In the genomic region with DNA sequence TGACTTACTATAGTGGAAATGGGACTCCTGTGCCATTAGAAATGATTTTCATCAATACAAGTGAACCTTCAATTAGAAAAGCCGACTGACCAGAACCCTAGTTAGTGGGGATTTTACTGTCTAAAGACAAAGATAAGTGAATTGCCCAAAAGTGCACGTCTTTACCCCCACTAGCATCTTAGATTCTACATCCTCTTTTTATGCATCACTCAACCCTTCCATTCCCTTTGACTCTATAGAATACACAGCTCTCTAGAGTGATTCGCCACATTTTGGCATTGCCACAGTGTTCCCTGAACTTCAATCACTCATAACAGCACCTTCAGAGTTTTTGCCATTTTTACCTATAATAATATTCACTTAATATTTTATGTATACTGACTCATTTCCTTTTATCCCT, we compare ENCODE assay signal across 16 cellular contexts.
DNase-seq lines count a peak whose midpoint lies in the region; ATAC-seq, FAIRE-seq and TF ChIP-seq lines count a peak whose summit lies in the region.
"Had no signal": no experiment of that assay in that cellular context is flagged by ENCODE, and none has a peak within 500 bp of the region (broad histone marks: within the 10 kb centered on the region; RNA-seq: fewer than 3 reads in every experiment).

No MANE protein-coding gene starts in this region.

- no peak overlapping the region for H3K4me3 Mint-ChIP-seq in osteocyte (ENCODE audit: unreplicated experiment)

- TF ChIP-seq CTCF in OCI-LY3 (IDR thresholded peaks at IDR 0.05; ENCODE audit: low read depth, low read length) (no peak), osteocyte (IDR thresholded peaks at IDR 0.05) (no peak)

- peaks cover 31% of the 10 kb centered on the region for H3K79me2 ChIP-seq in OCI-LY3 (ENCODE audit: low read length)

- H3K4me1 ChIP-seq in OCI-LY3 (ENCODE audit: low read length), result peaks cover 59% of the 10 kb centered on the region

- peaks cover 8% of the 10 kb centered on the region for H3K36me3 Mint-ChIP-seq in osteocyte (ENCODE audit: unreplicated experiment)
- H3K36me3 Mint-ChIP-seq: CD4-positive, CD25-positive, alpha-beta regulatory T cell had no signal

- H3K36me3 ChIP-seq in OCI-LY3 (replicated peaks; ENCODE audit: low read depth, low read length), result no peaks in the 10 kb centered on the region

- H3K27ac Mint-ChIP-seq in osteocyte (ENCODE audit: unreplicated experiment), result peak overlapping the region; percentile 25
- H3K27ac Mint-ChIP-seq: CD4-positive, CD25-positive, alpha-beta regulatory T cell had no signal

- H3K4me1 Mint-ChIP-seq in osteocyte (ENCODE audit: unreplicated experiment), result peaks cover 83% of the 10 kb centered on the region

- no peak overlapping the region for H3K4me3 ChIP-seq in OCI-LY3 (ENCODE audit: low read length)
- H3K4me3 ChIP-seq: A549, GM12878, GM23248 had no signal

- DNase-seq in GM18507 (ENCODE audit: extremely low spot score, insufficient read length, low read depth), result no peak
- no peak for DNase-seq in osteocyte (ENCODE audit: extremely low spot score, unreplicated experiment)
- DNase-seq in cerebellar cortex (ENCODE audit: low spot score), result no peak
- DNase-seq: Calu3; CD4-positive, CD25-positive, alpha-beta regulatory T cell; DMS 273 treated with DMSO at 0.1 percent for 48 hours; GM23248 had no signal

- no peaks in the 10 kb centered on the region for H3K9me3 Mint-ChIP-seq in osteocyte (ENCODE audit: unreplicated experiment)

- no peaks in the 10 kb centered on the region for H4K20me1 ChIP-seq in OCI-LY3 (ENCODE audit: insufficient read depth, low read length)

- H3K27ac ChIP-seq in OCI-LY3 (ENCODE audit: low read length), result peak overlapping the region; percentile 91; the same call in 1 of the 2 replicates
- H3K27ac ChIP-seq: A549, GM23248, HL-60 had no signal

- no peaks in the 10 kb centered on the region for H3K27me3 Mint-ChIP-seq in osteocyte (ENCODE audit: unreplicated experiment)

- peak; percentile 18 for FAIRE-seq in GM18507 (lab: Jason Lieb, UNC)
- FAIRE-seq: A549, GM12878, H54 had no signal

- H2AFZ ChIP-seq in OCI-LY3 (ENCODE audit: low read depth, low read length), result no peak overlapping the region
- H2AFZ ChIP-seq: GM23248 had no signal

- peak overlapping the region; percentile 58; the same call in 1 of the 2 replicates for H3K9ac ChIP-seq in OCI-LY3 (ENCODE audit: low read length)
- H3K9ac ChIP-seq: GM23248 had no signal

- H3K27me3 ChIP-seq in OCI-LY3 (ENCODE audit: low read depth, low read length), result no peaks in the 10 kb centered on the region

- no peaks in the 10 kb centered on the region for H3K9me3 ChIP-seq in OCI-LY3 (ENCODE audit: insufficient read depth, low read length)
- H3K9me3 ChIP-seq: A549 had no signal

- no peak for ATAC-seq in GM21529 (IDR thresholded peaks at IDR 0.05; ENCODE audit: unreplicated experiment)
- ATAC-seq in HG03457 (IDR thresholded peaks at IDR 0.05; ENCODE audit: unreplicated experiment), result no peak
- no peak for ATAC-seq in GM18511 (IDR thresholded peaks at IDR 0.05; ENCODE audit: unreplicated experiment)
- ATAC-seq: A549, GM12878, HCT116 had no signal

- H3K4me2 ChIP-seq in OCI-LY3 (ENCODE audit: low read length), result peak overlapping the region; percentile 85
- H3K4me2 ChIP-seq: A549 had no signal
